ENCODE assay signal across 20 cellular contexts in the genomic region with DNA sequence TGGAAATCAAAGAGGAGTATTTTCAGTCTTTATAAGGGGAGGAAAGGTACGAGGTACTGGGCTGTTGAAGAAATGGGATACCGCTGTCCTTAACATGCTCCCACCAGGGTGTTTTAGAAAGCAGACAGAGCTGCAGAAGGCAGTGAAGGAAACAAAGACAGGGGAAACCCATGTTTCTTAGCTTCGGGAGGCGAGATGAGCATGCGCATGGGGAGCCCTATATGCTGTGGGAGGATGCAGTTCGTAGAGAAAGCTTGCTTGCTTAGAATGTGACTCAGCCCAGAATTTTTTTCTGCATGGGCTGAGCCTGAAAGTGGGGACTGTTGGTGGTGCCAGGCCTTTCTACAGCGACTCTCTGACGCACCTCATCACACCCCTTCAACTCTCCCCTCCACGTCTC. TPM values are rescaled to one million over a fixed set of nuclear protein-coding genes. Genes with fewer than 3 reads are reported as not detected.
DNase-seq lines count a peak whose midpoint lies in the region; ATAC-seq, FAIRE-seq and TF ChIP-seq lines count a peak whose summit lies in the region.
"Had no signal": no experiment of that assay in that cellular context is flagged by ENCODE, and none has a peak within 500 bp of the region (broad histone marks: within the 10 kb centered on the region; RNA-seq: fewer than 3 reads in every experiment).

No MANE protein-coding gene starts in this region.

- no peak overlapping the region; a peak in 1 of 4 replicates for H3K4me2 ChIP-seq in H1 (ENCODE audit: insufficient read depth in 1 of 2, low read depth in 2 of 2, low read length in 2 of 2)

- TF ChIP-seq POLR2A in H1 (IDR thresholded peaks at IDR 0.05; ENCODE audit: control extremely low read depth in 1 of 2, low read depth in 2 of 2, low read length in 2 of 2), result no peak

- peak overlapping the region; percentile 34; the same call in 1 of the 2 replicates for H3K18ac ChIP-seq in H1 (ENCODE audit: extremely low read depth, low read length)

- TF ChIP-seq RAD21 in H1 (IDR thresholded peaks at IDR 0.05 in 1 of 2, conservative IDR thresholded peaks at IDR 0.05 in 1 of 2; ENCODE audit: low read depth in 2 of 2, low read length in 2 of 2), result no peak

- POLR2A ChIA-PET in H1 (lab: Charles Lee; ENCODE audit: partially characterized antibody), result no interaction called here

- H4K91ac ChIP-seq in H1 (replicated peaks; ENCODE audit: insufficient read length, low read length), result peak overlapping the region; percentile 32

- H3K4me1 ChIP-seq in HUES64 (ENCODE audit: insufficient read depth, low read length) (peaks cover 28% of the 10 kb centered on the region), H1 (replicated peaks in 1 of 4; ENCODE audit: control insufficient read depth in 3 of 4, insufficient read depth in 4 of 4, low read length in 3 of 4) (peaks cover 0 to 15% (median 8%) of the 10 kb centered on the region in 4 experiments; a peak in 5 of 7 replicates)

- 52% methylated on average over 9 of the region's 9 CpGs for WGBS in HUES64
- WGBS in H1 (ENCODE audit: extremely low coverage in 1 of 2, insufficient coverage in 1 of 2, insufficient read length in 1 of 2, insufficient replicate concordance in 2 of 2, low coverage in 1 of 2, low lambda C conversion rate in 2 of 2, missing lambda C conversion rate in 1 of 2), 2 experiments, result 49% methylated on average over 9 of the region's 9 CpGs; no CpG with 5 or more reads in 1 of the 2 experiments

- no peak overlapping the region for H4K5ac ChIP-seq in H1 (ENCODE audit: insufficient read length, low read depth, low read length)

- TF ChIP-seq EP300 in H1 (IDR thresholded peaks at IDR 0.05; ENCODE audit: borderline replicate concordance in 1 of 2, low read depth in 2 of 2, low read length in 2 of 2), result no peak

- TF ChIP-seq CTCF in H1 (IDR thresholded peaks at IDR 0.05; ENCODE audit: control extremely low read depth in 1 of 3, insufficient read depth in 1 of 3, low read depth in 1 of 3, low read length in 3 of 3), result no peak

- no peak for ATAC-seq in HG03571 (IDR thresholded peaks at IDR 0.05; ENCODE audit: unreplicated experiment)
- ATAC-seq in HG02981 (IDR thresholded peaks at IDR 0.05; ENCODE audit: unreplicated experiment), result no peak
- ATAC-seq: activated CD8-positive, alpha-beta T cell treated with anti-CD3 and anti-CD28 coated beads, Interleukin-2, amount 10 ng/mL, durations not matched to agents 7 days and 5 days; activated T-cell treated with anti-CD3 and anti-CD28 coated beads, Interleukin-2, amount 50 U/mL, for 4 hours; CD8-positive, alpha-beta T cell; heart left ventricle had no signal

- H4K20me1 ChIP-seq in H1 (replicated peaks in 1 of 2; ENCODE audit: control insufficient read depth in 1 of 2, insufficient read depth in 2 of 2, low read length in 2 of 2), result no peaks in the 10 kb centered on the region

- no peak overlapping the region for H3K56ac ChIP-seq in H1 (replicated peaks; ENCODE audit: insufficient read length, low read depth, low read length)

- no peaks in the 10 kb centered on the region for H3K27me3 ChIP-seq in HUES64 (ENCODE audit: insufficient read depth, low read length)
- H3K27me3 ChIP-seq in H1 (replicated peaks in 1 of 4; ENCODE audit: control insufficient read depth in 3 of 4, extremely low read depth in 1 of 4, insufficient read depth in 3 of 4, low read length in 3 of 4), result peaks cover 0 to 1% (median 0%) of the 10 kb centered on the region in 4 experiments; a peak in 2 of 7 replicates

- no peak overlapping the region for H2BK120ac ChIP-seq in H1 (replicated peaks; ENCODE audit: low read depth, low read length)

- no peak overlapping the region for H3K4me3 ChIP-seq in HUES64 (ENCODE audit: low read length)
- no peak overlapping the region for H3K4me3 ChIP-seq in H1 (ENCODE audit: extremely low read depth in 1 of 4, insufficient read depth in 2 of 4, low read depth in 3 of 4, low read length in 4 of 4)
- H3K4me3 ChIP-seq: heart left ventricle had no signal

- H2AFZ ChIP-seq in H1 (ENCODE audit: low read length), result peak overlapping the region; percentile 94

- H2BK20ac ChIP-seq in H1 (ENCODE audit: low read length), result no peak overlapping the region

- H3K23me2 ChIP-seq in H1 (ENCODE audit: low read depth, low read length), result no peaks in the 10 kb centered on the region

- no peak overlapping the region for H2BK12ac ChIP-seq in H1 (ENCODE audit: low read depth, low read length)

- FAIRE-seq in H1 (lab: Jason Lieb, UNC), result peak; percentile 62

- no peak overlapping the region for H3K14ac ChIP-seq in H1 (ENCODE audit: insufficient read length)

- H3K4ac ChIP-seq in H1 (replicated peaks; ENCODE audit: insufficient read length, low read depth, low read length), result no peak overlapping the region

- H3K9ac ChIP-seq in HUES64 (ENCODE audit: low read depth, low read length), result peak overlapping the region; percentile 13; the same call in 1 of the 2 replicates
- no peak overlapping the region for H3K9ac ChIP-seq in H1 (replicated peaks in 1 of 4; ENCODE audit: extremely low read depth in 1 of 4, low read depth in 3 of 4, low read length in 3 of 4)

- CTCF ChIA-PET in H1 (lab: Charles Lee; ENCODE audit: partially characterized antibody), result interaction anchor here (0.6 to 4.4 kb wide), 7 partner anchors 11 to 602 kb away, joined by 3 to 24 read pairs (median 5); no protein-coding TSS in a partner anchor

- H2BK15ac ChIP-seq in H1 (ENCODE audit: low read length), result 0 out of 2 replicates have a peak overlapping the region, but pooled peaks have one; percentile 20

- H3K23ac ChIP-seq in H1 (ENCODE audit: insufficient read length), result no peak overlapping the region

- H3K27ac ChIP-seq in HUES64 (ENCODE audit: low read depth, low read length) (no peak overlapping the region), H1 (ENCODE audit: low read depth, low read length) (no peak overlapping the region)
- H3K27ac ChIP-seq: heart left ventricle had no signal

- H3K79me1 ChIP-seq in H1 (ENCODE audit: low read depth, low read length), result no peaks in the 10 kb centered on the region

- H4K8ac ChIP-seq in H1 (ENCODE audit: extremely low read depth, insufficient read depth, low read length), result no peak overlapping the region

- no peaks in the 10 kb centered on the region for H3K79me2 ChIP-seq in H1 (ENCODE audit: control insufficient read depth in 1 of 2, insufficient read depth in 2 of 2, low read length in 2 of 2)

- DNase-seq in H1 (ENCODE audit: low read depth in 1 of 2, low spot score in 2 of 2) (no peak), left kidney (ENCODE audit: low read depth, low spot score) (peak; percentile 52), putamen (ENCODE audit: low spot score) (peak; percentile 76), T-helper 9 cell (no peak)
- DNase-seq in effector CD8-positive, alpha-beta T cell (lab: John Stamatoyannopoulos, UW), result no peak
- DNase-seq: activated CD8-positive, alpha-beta T cell treated with anti-CD3 and anti-CD28 coated beads, Interleukin-2, amount 10 ng/mL, durations not matched to agents 7 days and 5 days; activated T-cell treated with anti-CD3 and anti-CD28 coated beads, Interleukin-2, amount 50 U/mL, for 4 hours; CD8-positive, alpha-beta T cell; dermis blood vessel endothelial cell; heart left ventricle; NCI-H1417; NCI-H2171 treated with DMSO at 0.1 percent for 48 hours; NCI-H774; OCI-M1; SHP77; stimulated activated CD4-positive, alpha-beta T cell treated with anti-CD3 and anti-CD28 coated beads, Interleukin-2, amount 100 ng/mL, for 24 hours; T-helper 1 cell had no signal

- H3K36me3 ChIP-seq in HUES64 (ENCODE audit: insufficient read depth, low read length) (no peaks in the 10 kb centered on the region), H1 (ENCODE audit: control insufficient read depth in 2 of 4, insufficient read depth in 4 of 4, low read length in 3 of 4) (no peaks in the 10 kb centered on the region)
- H3K36me3 ChIP-seq: heart left ventricle had no signal

- H3K9me3 ChIP-seq in HUES64 (ENCODE audit: insufficient read depth, low read depth, low read length) (no peaks in the 10 kb centered on the region), H1 (ENCODE audit: insufficient read depth in 2 of 2, low read depth in 1 of 2, low read length in 1 of 2) (no peaks in the 10 kb centered on the region)
- H3K9me3 ChIP-seq: heart left ventricle had no signal

- H2BK5ac ChIP-seq in H1 (ENCODE audit: low read depth, low read length), result no peak overlapping the region

- 0 out of 2 replicates have a peak overlapping the region, but pooled peaks have one; percentile 68 for H2AK5ac ChIP-seq in H1 (ENCODE audit: low read depth, low read length)

TF ChIP-seq in H1, 55 proteins besides CTCF, POLR2A, EP300 and RAD21 (continues in another document):
- TF ChIP-seq NRF1 (IDR thresholded peaks at IDR 0.05; ENCODE audit: low read depth, low read length) (peak; percentile 42), FOSL1 (IDR thresholded peaks at IDR 0.05; ENCODE audit: insufficient read depth, low read depth, low read length) (no peak), NANOG (IDR thresholded peaks at IDR 0.05; ENCODE audit: insufficient read depth, low read depth, low read length, poor library complexity, severe bottlenecking) (peak; percentile 10), USF2 (IDR thresholded peaks at IDR 0.05; ENCODE audit: low read length) (no peak), TBP (IDR thresholded peaks at IDR 0.05; ENCODE audit: low read depth, low read length) (no peak), EGR1 (IDR thresholded peaks at IDR 0.05; ENCODE audit: borderline replicate concordance, low read depth, low read length) (no peak), RFX5 (IDR thresholded peaks at IDR 0.05; ENCODE audit: borderline replicate concordance, low read depth, low read length) (no peak), JUN (IDR thresholded peaks at IDR 0.05; ENCODE audit: low read depth, low read length) (no peak), SAP30 (IDR thresholded peaks at IDR 0.05; ENCODE audit: insufficient read depth, insufficient replicate concordance, low read length) (no peak)

RNA-seq across cellular contexts. Expression of gene SCOC, which starts 28.8 kb away (rescaled TPM):
- polyA plus RNA-seq in HUES64 (2013, experiment 1 of 2), result 43.8 TPM
- polyA plus RNA-seq in HUES64 (2013, experiment 2 of 2), result 57.0 TPM
- 33.1 and 33.4 TPM in 2 replicates for total RNA-seq in H1 (2021; fragmentation: NEBNext Ultra II Directional; extraction: Animal tissue kit (Norgen Biotek cat#: 25700))
- polyA plus RNA-seq in H1 (2011; rRNA removed), result 4.5 and 12.1 TPM in 2 replicates
- 19.2 TPM for polyA plus RNA-seq in H1 (2011; cell fraction: cytosol; rRNA removed)
- polyA plus RNA-seq in H1 (2011; cell fraction: nucleus; rRNA removed), result 2.0 TPM
- 10.1 to 24.6 TPM (median 11.7 TPM) in 4 replicates for polyA plus RNA-seq in H1 (2012, experiment 1 of 2)
- 6.1 TPM for polyA plus RNA-seq in H1 (2012, experiment 2 of 2)
- 19.1 TPM for polyA plus RNA-seq in H1 (2013, experiment 1 of 2)
- polyA plus RNA-seq in H1 (2013, experiment 2 of 2), result 21.2 TPM
- 4.2 and 5.2 TPM in 2 replicates for polyA minus RNA-seq in H1 (2011; rRNA and poly(A)+ RNA removed)
- polyA minus RNA-seq in H1 (2011; cell fraction: cytosol; rRNA and poly(A)+ RNA removed), result 11.4 TPM
- polyA minus RNA-seq in H1 (2011; cell fraction: nucleus; rRNA and poly(A)+ RNA removed), result 12.6 TPM

Comparison
In these comparisons a context has a peak if more than half of its experiments do, and no peak if none do; other contexts are left out.
1. DNase-seq: peak in left kidney (single experiment) and putamen (single experiment); none in H1 (0 of 2), effector CD8-positive, alpha-beta T cell (single experiment) and T-helper 9 cell (single experiment).